Comparison of ENCODE assay signal across 8 cellular contexts in the genomic region with DNA sequence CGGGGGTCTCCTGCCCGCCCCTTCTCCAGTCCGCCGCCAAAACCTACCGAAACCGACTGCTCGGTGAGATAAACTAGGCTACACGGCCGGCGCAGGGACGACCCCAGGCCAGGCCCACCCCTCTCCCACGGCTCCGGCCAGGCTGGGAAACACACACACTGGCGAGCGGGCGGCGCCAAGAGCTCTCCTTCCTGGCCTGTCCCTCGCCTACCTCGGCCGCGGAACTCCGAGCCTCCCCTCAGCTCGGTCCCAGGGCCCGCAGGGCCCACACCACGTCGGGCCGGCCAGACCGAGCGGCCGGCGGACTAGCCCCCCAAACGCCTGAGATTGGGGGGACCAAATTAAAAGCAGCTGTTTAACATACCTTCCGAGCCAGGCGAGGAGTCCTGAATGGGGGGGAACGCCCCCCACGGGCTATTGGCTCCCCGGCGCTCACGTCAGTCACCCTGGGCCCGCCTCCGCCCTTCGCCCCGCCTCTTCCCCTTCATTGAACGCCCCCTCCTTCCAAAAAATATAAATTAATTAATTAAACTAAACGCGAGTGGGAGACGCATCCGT. TPM values are rescaled to one million over a fixed set of nuclear protein-coding genes. Genes with fewer than 3 reads are reported as not detected.
DNase-seq lines count a peak whose midpoint lies in the region; ATAC-seq and TF ChIP-seq lines count a peak whose summit lies in the region.

No MANE protein-coding gene starts in this region.

- no peaks in the 10 kb centered on the region for H3K9me2 ChIP-seq in DOHH2 (replicated peaks; ENCODE audit: control insufficient read depth, low read length)

- peak; percentile 7 for ATAC-seq in foreskin keratinocyte
- ATAC-seq in HG02571 (IDR thresholded peaks at IDR 0.05; ENCODE audit: unreplicated experiment) = no peak

- H3K27me3 ChIP-seq in DOHH2 (ENCODE audit: control insufficient read depth, low read length) (no peaks in the 10 kb centered on the region), foreskin keratinocyte (no peaks in the 10 kb centered on the region), neural progenitor cell (no peaks in the 10 kb centered on the region), stomach (no peaks in the 10 kb centered on the region)

- no peak for TF ChIP-seq CTCF in DOHH2 (IDR thresholded peaks at IDR 0.05; ENCODE audit: low read depth, low read length, poor library complexity, severe bottlenecking)
- no peak for TF ChIP-seq CTCF in foreskin keratinocyte (conservative IDR thresholded peaks at IDR 0.05)
- TF ChIP-seq CTCF in neural progenitor cell (IDR thresholded peaks at IDR 0.05) = no peak
- peak in 1 of 7 experiments; percentile 6 for TF ChIP-seq CTCF in stomach (IDR thresholded peaks at IDR 0.05)

- peaks cover 29% of the 10 kb centered on the region for H3F3A ChIP-seq in DOHH2 (ENCODE audit: control insufficient read depth, insufficient read depth)
- H3F3A ChIP-seq in neural progenitor cell (ENCODE audit: low read depth) = peaks cover 37% of the 10 kb centered on the region

- peaks cover 16% of the 10 kb centered on the region for H3K79me2 ChIP-seq in DOHH2 (ENCODE audit: control insufficient read depth, low read length)
- H3K79me2 ChIP-seq in neural progenitor cell (ENCODE audit: low read depth) = peaks cover 21% of the 10 kb centered on the region

- no peaks in the 10 kb centered on the region for H3K9me3 ChIP-seq in DOHH2 (ENCODE audit: control insufficient read depth, insufficient read depth, low read length)
- no peaks in the 10 kb centered on the region for H3K9me3 ChIP-seq in neural progenitor cell (ENCODE audit: low read depth)
- H3K9me3 ChIP-seq in stomach = no peaks in the 10 kb centered on the region

- peak overlapping the region; percentile 94 for H3K4me3 ChIP-seq in DOHH2 (ENCODE audit: low read length)
- H3K4me3 ChIP-seq in neural progenitor cell = peak overlapping the region; percentile 85
- peak overlapping the region; percentile 63 to 97 (median 77) for H3K4me3 ChIP-seq in stomach

- TF ChIP-seq POLR2A in stomach (IDR thresholded peaks at IDR 0.05) = peak in 2 of 4 donors; percentile 20 to 29

- H3K4me1 Mint-ChIP-seq in activated naive CD4-positive, alpha-beta T cell treated with anti-CD3 and anti-CD28 coated beads for 36 hours (ENCODE audit: low read depth) = peaks cover 10% of the 10 kb centered on the region
- peaks cover 13% of the 10 kb centered on the region for H3K4me1 Mint-ChIP-seq in neural progenitor cell

- H3K4me1 ChIP-seq in DOHH2 (ENCODE audit: control insufficient read depth, low read length) (peaks cover 25% of the 10 kb centered on the region), foreskin keratinocyte (no peaks in the 10 kb centered on the region), neural progenitor cell (peaks cover 4% of the 10 kb centered on the region), stomach (peaks cover 14 to 27% (median 20%) of the 10 kb centered on the region in 4 donors)

- 0 to 1% (median 0%) methylated on average over 30 to 48 of the region's 48 CpGs for WGBS in stomach, 5 donors

- no peak for TF ChIP-seq EP300 in stomach (IDR thresholded peaks at IDR 0.05)

- CTCF ChIA-PET in activated naive CD4-positive, alpha-beta T cell treated with anti-CD3 and anti-CD28 coated beads for 36 hours (lab: Charles Lee) = interaction anchor here (0.7 to 3.7 kb wide), 5 partner anchors 88 to 192 kb away, joined by 3 to 30 read pairs (median 3); a partner anchor contains a TSS

- H2AFZ ChIP-seq in neural progenitor cell (replicated peaks) = peak overlapping the region; percentile 88

- H4K20me1 ChIP-seq in DOHH2 (ENCODE audit: control insufficient read depth, insufficient read depth, low read depth, low read length) (no peaks in the 10 kb centered on the region), neural progenitor cell (ENCODE audit: low read depth) (peaks cover 7% of the 10 kb centered on the region)

- no peaks in the 10 kb centered on the region for H3K27me3 Mint-ChIP-seq in activated naive CD4-positive, alpha-beta T cell treated with anti-CD3 and anti-CD28 coated beads for 36 hours (ENCODE audit: low read depth)
- H3K27me3 Mint-ChIP-seq in neural progenitor cell (ENCODE audit: insufficient read depth, low read depth) = peaks cover 7% of the 10 kb centered on the region

- H3K27ac Mint-ChIP-seq in activated naive CD4-positive, alpha-beta T cell treated with anti-CD3 and anti-CD28 coated beads for 36 hours = peak overlapping the region; percentile 92
- no peak overlapping the region for H3K27ac Mint-ChIP-seq in neural progenitor cell

- H3K9me3 Mint-ChIP-seq in activated naive CD4-positive, alpha-beta T cell treated with anti-CD3 and anti-CD28 coated beads for 36 hours = no peaks in the 10 kb centered on the region
- no peaks in the 10 kb centered on the region for H3K9me3 Mint-ChIP-seq in neural progenitor cell

- in situ Hi-C loops in SK-MEL-5 (cut with HindIII; ENCODE audit: low pct_unique_long_range_greater_than_20kb, low sequenced_read_pairs) = no loop called here

- H3K4me3 Mint-ChIP-seq in activated naive CD4-positive, alpha-beta T cell treated with anti-CD3 and anti-CD28 coated beads for 36 hours = peak overlapping the region; percentile 87
- peak overlapping the region; percentile 87 for H3K4me3 Mint-ChIP-seq in neural progenitor cell

- H3K9ac ChIP-seq in neural progenitor cell = peak overlapping the region; percentile 58

- H3K36me3 Mint-ChIP-seq in activated naive CD4-positive, alpha-beta T cell treated with anti-CD3 and anti-CD28 coated beads for 36 hours (ENCODE audit: low read depth) = no peaks in the 10 kb centered on the region
- H3K36me3 Mint-ChIP-seq in neural progenitor cell = no peaks in the 10 kb centered on the region

- DNase-seq in LoVo (ENCODE audit: low spot score) (peak; percentile 88), SK-MEL-5 (ENCODE audit: low read depth, low spot score) (peak; percentile 75), foreskin keratinocyte (peak; percentile 67 to 76), neural progenitor cell (ENCODE audit: low spot score) (peak; percentile 93), stomach (peak; percentile 91)
- DNase-seq in activated naive CD4-positive, alpha-beta T cell treated with anti-CD3 and anti-CD28 coated beads for 36 hours = peak; percentile 93

- intact Hi-C loops in activated naive CD4-positive, alpha-beta T cell treated with anti-CD3 and anti-CD28 coated beads for 36 hours (cut with micrococcal nuclease) = loop anchor here (2.0 to 10.0 kb wide), 2 partner anchors 253 to 1539 kb away; a partner anchor contains a TSS
- intact Hi-C loops in stomach (cut with DNase I; ENCODE audit: low total_unique reads) = no loop called here

- H3K4me2 ChIP-seq in DOHH2 (ENCODE audit: low read length) = peak overlapping the region; percentile 99
- peak overlapping the region; percentile 84 for H3K4me2 ChIP-seq in neural progenitor cell

- H3K36me3 ChIP-seq in DOHH2 (ENCODE audit: control insufficient read depth, low read length) (peaks cover 12% of the 10 kb centered on the region; the same call in 1 of the 2 replicates), neural progenitor cell (no peaks in the 10 kb centered on the region), stomach (no peaks in the 10 kb centered on the region)

- H3K27ac ChIP-seq in DOHH2 (ENCODE audit: low read depth, low read length) = peak overlapping the region; percentile 87
- peak overlapping the region; percentile 65 for H3K27ac ChIP-seq in foreskin keratinocyte
- peak overlapping the region; percentile 74 for H3K27ac ChIP-seq in neural progenitor cell
- H3K27ac ChIP-seq in stomach = peak overlapping the region; percentile 96 to 100 (median 98)

RNA-seq across cellular contexts. Expression of a gene that starts 4.0 kb away (rescaled TPM):
- 18.9 and 20.6 TPM in 2 replicates for total RNA-seq in SK-MEL-5 (2014; rRNA removed; shearing (Covaris generic))
- 36.5 and 54.0 TPM in 2 replicates for polyA plus RNA-seq in SK-MEL-5 (2015; cell fraction: cytosol; rRNA removed)
- 19.4 and 46.4 TPM in 2 replicates for polyA plus RNA-seq in SK-MEL-5 (2015; cell fraction: nucleus; rRNA removed)
- 10 to 100 TPM; 83.6 to 84.7 TPM for total RNA-seq in activated naive CD4-positive, alpha-beta T cell treated with anti-CD3 and anti-CD28 coated beads for 36 hours
- total RNA-seq in foreskin keratinocyte = 30.2 and 31.6 TPM in 2 replicates
- polyA plus RNA-seq in foreskin keratinocyte = 6.6 and 9.0 TPM in 2 replicates
- 69.0 and 86.1 TPM in 2 replicates for total RNA-seq in neural progenitor cell (ENCODE audit: low replicate concordance)
- total RNA-seq in stomach = 10 to 100 TPM; 22.0 to 61.9 (median 39.7) TPM
- 10 to 100 TPM in 1 of 3 donors, 1 to 10 TPM in 2; 8.4 to 10.7 (median 9.7) TPM for polyA plus RNA-seq in stomach
